Comparison of ENCODE assay signal across 2 cellular contexts in the genomic region with DNA sequence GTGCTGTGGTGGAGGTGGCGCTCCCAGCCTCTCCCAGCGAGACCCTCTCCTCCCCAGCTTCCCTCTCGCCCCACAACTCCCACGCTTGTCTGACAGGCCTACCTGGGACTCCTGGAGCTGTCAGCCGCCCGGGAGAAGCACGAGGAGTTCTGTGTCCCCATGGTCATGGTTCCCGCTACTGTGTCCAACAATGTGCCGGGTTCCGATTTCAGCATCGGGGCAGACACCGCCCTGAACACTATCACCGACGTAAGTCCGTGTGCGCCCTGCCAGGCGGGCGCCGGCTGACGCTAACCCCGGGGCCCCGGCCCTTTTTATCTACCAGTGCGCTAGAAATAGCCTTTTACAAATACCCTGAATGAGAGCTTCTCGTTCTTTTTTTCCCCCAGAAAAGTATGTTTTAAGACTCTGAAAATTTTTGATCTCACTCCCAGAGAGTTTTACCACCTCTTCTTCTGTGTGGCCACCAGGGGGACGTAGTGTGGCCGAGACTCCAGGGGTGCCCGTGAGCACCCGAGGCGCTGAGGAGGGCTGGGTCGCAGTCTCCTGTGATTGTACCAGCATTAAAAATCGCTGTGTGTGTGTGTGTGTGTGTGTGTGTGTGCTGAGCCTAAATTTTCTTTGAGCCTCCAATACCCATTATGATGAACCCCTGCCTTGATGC.
TF ChIP-seq lines count a peak whose summit lies in the region.

No MANE protein-coding gene starts in this region.

TF ChIP-seq in K562, 482 proteins besides CTCF, POLR2A, EP300 and RAD21:
- peak; percentile 38; the same call in 1 of the 2 replicates for TF ChIP-seq POLR2G (IDR thresholded peaks at IDR 0.05; ENCODE audit: low read depth, low read length)
- no peak for TF ChIP-seq SETDB1 (IDR thresholded peaks at IDR 0.05; ENCODE audit: low read length)
- TF ChIP-seq ZNF311 (CRISPR knock-in tag; IDR thresholded peaks at IDR 0.05), result no peak

TF ChIP-seq in HepG2, 621 proteins besides CTCF, POLR2A, EP300 and RAD21:
- TF ChIP-seq, protein P1, sequence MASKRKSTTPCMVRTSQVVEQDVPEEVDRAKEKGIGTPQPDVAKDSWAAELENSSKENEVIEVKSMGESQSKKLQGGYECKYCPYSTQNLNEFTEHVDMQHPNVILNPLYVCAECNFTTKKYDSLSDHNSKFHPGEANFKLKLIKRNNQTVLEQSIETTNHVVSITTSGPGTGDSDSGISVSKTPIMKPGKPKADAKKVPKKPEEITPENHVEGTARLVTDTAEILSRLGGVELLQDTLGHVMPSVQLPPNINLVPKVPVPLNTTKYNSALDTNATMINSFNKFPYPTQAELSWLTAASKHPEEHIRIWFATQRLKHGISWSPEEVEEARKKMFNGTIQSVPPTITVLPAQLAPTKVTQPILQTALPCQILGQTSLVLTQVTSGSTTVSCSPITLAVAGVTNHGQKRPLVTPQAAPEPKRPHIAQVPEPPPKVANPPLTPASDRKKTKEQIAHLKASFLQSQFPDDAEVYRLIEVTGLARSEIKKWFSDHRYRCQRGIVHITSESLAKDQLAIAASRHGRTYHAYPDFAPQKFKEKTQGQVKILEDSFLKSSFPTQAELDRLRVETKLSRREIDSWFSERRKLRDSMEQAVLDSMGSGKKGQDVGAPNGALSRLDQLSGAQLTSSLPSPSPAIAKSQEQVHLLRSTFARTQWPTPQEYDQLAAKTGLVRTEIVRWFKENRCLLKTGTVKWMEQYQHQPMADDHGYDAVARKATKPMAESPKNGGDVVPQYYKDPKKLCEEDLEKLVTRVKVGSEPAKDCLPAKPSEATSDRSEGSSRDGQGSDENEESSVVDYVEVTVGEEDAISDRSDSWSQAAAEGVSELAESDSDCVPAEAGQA (IDR thresholded peaks at IDR 0.05; ENCODE audit: low read depth), result no peak
- TF ChIP-seq, protein P1 (CRISPR knock-in tag; IDR thresholded peaks at IDR 0.05; ENCODE audit: borderline replicate concordance), result no peak
- no peak for TF ChIP-seq ZNF672 (CRISPR knock-in tag; IDR thresholded peaks at IDR 0.05)
- no peak for TF ChIP-seq MATR3 (CRISPR knock-in tag; IDR thresholded peaks at IDR 0.05)
- no peak for TF ChIP-seq ISX (CRISPR knock-in tag; conservative IDR thresholded peaks at IDR 0.05)
- TF ChIP-seq ZNF329 (CRISPR knock-in tag; IDR thresholded peaks at IDR 0.05; ENCODE audit: low read depth), result no peak
- TF ChIP-seq PHB2 (IDR thresholded peaks at IDR 0.05; ENCODE audit: partially characterized antibody), result no peak
- TF ChIP-seq IRF2 (CRISPR knock-in tag; IDR thresholded peaks at IDR 0.05), result no peak
- TF ChIP-seq, protein P2, sequence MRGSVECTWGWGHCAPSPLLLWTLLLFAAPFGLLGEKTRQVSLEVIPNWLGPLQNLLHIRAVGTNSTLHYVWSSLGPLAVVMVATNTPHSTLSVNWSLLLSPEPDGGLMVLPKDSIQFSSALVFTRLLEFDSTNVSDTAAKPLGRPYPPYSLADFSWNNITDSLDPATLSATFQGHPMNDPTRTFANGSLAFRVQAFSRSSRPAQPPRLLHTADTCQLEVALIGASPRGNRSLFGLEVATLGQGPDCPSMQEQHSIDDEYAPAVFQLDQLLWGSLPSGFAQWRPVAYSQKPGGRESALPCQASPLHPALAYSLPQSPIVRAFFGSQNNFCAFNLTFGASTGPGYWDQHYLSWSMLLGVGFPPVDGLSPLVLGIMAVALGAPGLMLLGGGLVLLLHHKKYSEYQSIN (CRISPR knock-in tag; IDR thresholded peaks at IDR 0.05; ENCODE audit: borderline replicate concordance), result no peak
- TF ChIP-seq ZNF703 (CRISPR knock-in tag; IDR thresholded peaks at IDR 0.05; ENCODE audit: borderline replicate concordance), result no peak
- TF ChIP-seq PCBP2 (optimal IDR thresholded peaks at IDR 0.05; ENCODE audit: low read depth, low read length, poor library complexity, severe bottlenecking), result no peak
- no peak for TF ChIP-seq ZNF33A (CRISPR knock-in tag; IDR thresholded peaks at IDR 0.05; ENCODE audit: borderline replicate concordance)
- TF ChIP-seq CBX5 (CRISPR knock-in tag; IDR thresholded peaks at IDR 0.05; ENCODE audit: borderline replicate concordance), result no peak
- no peak for TF ChIP-seq YY1 (IDR thresholded peaks at IDR 0.05; ENCODE audit: insufficient read depth, insufficient replicate concordance, low read depth, low read length)
- no peak for TF ChIP-seq TBX2 (CRISPR knock-in tag; IDR thresholded peaks at IDR 0.05; ENCODE audit: borderline replicate concordance)
- TF ChIP-seq, protein P3, sequence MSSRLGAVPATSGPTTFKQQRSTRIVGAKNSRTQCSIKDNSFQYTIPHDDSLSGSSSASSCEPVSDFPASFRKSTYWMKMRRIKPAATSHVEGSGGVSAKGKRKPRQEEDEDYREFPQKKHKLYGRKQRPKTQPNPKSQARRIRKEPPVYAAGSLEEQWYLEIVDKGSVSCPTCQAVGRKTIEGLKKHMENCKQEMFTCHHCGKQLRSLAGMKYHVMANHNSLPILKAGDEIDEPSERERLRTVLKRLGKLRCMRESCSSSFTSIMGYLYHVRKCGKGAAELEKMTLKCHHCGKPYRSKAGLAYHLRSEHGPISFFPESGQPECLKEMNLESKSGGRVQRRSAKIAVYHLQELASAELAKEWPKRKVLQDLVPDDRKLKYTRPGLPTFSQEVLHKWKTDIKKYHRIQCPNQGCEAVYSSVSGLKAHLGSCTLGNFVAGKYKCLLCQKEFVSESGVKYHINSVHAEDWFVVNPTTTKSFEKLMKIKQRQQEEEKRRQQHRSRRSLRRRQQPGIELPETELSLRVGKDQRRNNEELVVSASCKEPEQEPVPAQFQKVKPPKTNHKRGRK (CRISPR knock-in tag; IDR thresholded peaks at IDR 0.05), result no peak
- TF ChIP-seq, protein P4, sequence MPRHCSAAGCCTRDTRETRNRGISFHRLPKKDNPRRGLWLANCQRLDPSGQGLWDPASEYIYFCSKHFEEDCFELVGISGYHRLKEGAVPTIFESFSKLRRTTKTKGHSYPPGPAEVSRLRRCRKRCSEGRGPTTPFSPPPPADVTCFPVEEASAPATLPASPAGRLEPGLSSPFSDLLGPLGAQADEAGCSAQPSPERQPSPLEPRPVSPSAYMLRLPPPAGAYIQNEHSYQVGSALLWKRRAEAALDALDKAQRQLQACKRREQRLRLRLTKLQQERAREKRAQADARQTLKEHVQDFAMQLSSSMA (CRISPR knock-in tag; IDR thresholded peaks at IDR 0.05), result no peak
- TF ChIP-seq, protein P5, sequence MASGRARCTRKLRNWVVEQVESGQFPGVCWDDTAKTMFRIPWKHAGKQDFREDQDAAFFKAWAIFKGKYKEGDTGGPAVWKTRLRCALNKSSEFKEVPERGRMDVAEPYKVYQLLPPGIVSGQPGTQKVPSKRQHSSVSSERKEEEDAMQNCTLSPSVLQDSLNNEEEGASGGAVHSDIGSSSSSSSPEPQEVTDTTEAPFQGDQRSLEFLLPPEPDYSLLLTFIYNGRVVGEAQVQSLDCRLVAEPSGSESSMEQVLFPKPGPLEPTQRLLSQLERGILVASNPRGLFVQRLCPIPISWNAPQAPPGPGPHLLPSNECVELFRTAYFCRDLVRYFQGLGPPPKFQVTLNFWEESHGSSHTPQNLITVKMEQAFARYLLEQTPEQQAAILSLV (CRISPR knock-in tag; IDR thresholded peaks at IDR 0.05; ENCODE audit: borderline replicate concordance), result no peak
- TF ChIP-seq, protein P6, sequence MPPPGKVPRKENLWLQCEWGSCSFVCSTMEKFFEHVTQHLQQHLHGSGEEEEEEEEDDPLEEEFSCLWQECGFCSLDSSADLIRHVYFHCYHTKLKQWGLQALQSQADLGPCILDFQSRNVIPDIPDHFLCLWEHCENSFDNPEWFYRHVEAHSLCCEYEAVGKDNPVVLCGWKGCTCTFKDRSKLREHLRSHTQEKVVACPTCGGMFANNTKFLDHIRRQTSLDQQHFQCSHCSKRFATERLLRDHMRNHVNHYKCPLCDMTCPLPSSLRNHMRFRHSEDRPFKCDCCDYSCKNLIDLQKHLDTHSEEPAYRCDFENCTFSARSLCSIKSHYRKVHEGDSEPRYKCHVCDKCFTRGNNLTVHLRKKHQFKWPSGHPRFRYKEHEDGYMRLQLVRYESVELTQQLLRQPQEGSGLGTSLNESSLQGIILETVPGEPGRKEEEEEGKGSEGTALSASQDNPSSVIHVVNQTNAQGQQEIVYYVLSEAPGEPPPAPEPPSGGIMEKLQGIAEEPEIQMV (CRISPR knock-in tag; IDR thresholded peaks at IDR 0.05; ENCODE audit: low read depth), result no peak
- TF ChIP-seq ZNF296 (CRISPR knock-in tag; conservative IDR thresholded peaks at IDR 0.05), result no peak
- TF ChIP-seq PHF8 (CRISPR knock-in tag; IDR thresholded peaks at IDR 0.05), result no peak
